Comparison of ENCODE assay signal across 9 cellular contexts in the genomic region with DNA sequence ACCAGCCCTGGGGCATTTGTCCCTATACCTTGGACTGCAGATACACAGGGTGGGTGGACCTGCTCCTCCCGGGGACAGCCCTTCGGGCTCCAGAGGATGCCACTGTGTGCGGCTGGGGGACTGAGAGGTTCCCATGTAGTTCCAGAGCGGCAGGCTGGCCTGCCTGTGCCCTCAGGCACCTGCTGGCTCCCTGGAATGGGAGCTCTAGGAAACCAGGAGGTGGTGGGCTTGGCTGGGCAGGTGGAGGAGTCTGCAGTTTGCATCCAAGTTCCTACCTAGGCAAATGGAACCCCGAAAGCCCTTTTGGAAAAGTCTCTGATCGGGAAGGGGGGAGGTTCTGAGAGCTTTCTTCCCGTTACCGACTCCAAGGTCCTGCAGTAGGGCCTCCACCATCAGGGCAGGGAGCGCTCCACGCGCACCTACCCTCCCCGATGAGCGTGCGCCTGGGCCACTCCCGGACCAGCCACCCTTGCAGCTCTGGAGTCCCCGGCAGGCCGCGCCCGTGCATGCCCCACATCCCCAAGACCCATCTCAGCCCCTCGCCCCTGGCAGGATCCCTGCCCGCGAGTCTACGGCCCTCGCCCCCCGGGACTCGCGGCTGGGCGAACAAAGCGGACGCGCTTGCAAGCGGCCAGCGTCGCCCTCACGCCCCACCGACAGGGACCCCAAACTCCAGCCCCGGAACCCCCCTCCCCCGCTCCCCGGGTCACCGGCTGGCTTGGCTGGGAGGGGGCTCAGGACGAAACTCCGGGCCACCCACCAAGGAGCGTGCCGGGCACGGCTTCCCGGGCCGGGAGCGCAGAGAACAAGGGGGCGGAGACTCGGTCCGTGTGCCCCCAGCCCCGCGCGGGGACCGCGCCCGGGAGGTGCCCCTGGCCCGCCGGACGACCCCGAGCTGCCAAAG. TPM values are rescaled to one million over a fixed set of nuclear protein-coding genes. Genes with fewer than 3 reads are reported as not detected.
A peak's percentile ranks its signal among the peaks of the same experiment; 100 is the strongest.
DNase-seq lines count a peak whose midpoint lies in the region; ATAC-seq lines count a peak whose summit lies in the region.
"Had no signal": no experiment of that assay in that cellular context is flagged by ENCODE, and none has a peak within 500 bp of the region (broad histone marks: within the 10 kb centered on the region; RNA-seq: fewer than 3 reads in every experiment).

No MANE protein-coding gene starts in this region.

- peak overlapping the region; percentile 67 for H3K4me3 Mint-ChIP-seq in activated naive CD4-positive, alpha-beta T cell treated with anti-CD3 and anti-CD28 coated beads for 36 hours
- H3K4me3 Mint-ChIP-seq in stimulated activated naive B cell treated with anti-CD40 and anti-IgM and Interleukin-4, amounts not matched to agents 10 μg/mL and 1 μg/mL and 100 μg/mL, for 72 hours = peak overlapping the region; percentile 79 to 82

- CTCF ChIA-PET in activated naive CD4-positive, alpha-beta T cell treated with anti-CD3 and anti-CD28 coated beads for 36 hours (lab: Charles Lee) = interaction anchor here (1.2 kb wide), 1 partner anchor 10 kb away, joined by 3 read pairs; no protein-coding TSS in a partner anchor

- DNase-seq in activated naive CD4-positive, alpha-beta T cell treated with anti-CD3 and anti-CD28 coated beads for 36 hours = no peak
- no peak for DNase-seq in activated naive CD4-positive, alpha-beta T cell (lab: John Stamatoyannopoulos, UW)
- DNase-seq in adipocyte (ENCODE audit: low read depth) = no peak
- no peak for DNase-seq in stimulated activated naive B cell treated with anti-CD40 and anti-IgM and Interleukin-4, amounts not matched to agents 10 μg/mL and 1 μg/mL and 100 μg/mL, for 72 hours
- DNase-seq in stimulated activated CD4-positive, alpha-beta T cell treated with anti-CD3 and anti-CD28 coated beads, Interleukin-15, amount 100 ng/mL, for 24 hours = no peak

- H3K9ac ChIP-seq in adipocyte (ENCODE audit: low read length) (no peak overlapping the region), iPS-18a (ENCODE audit: low read length) (peak overlapping the region; percentile 62)

- no peak overlapping the region for H3K27ac Mint-ChIP-seq in activated naive CD4-positive, alpha-beta T cell treated with anti-CD3 and anti-CD28 coated beads for 36 hours
- peak overlapping the region; percentile 14 for H3K27ac Mint-ChIP-seq in stimulated activated naive B cell treated with anti-CD40 and anti-IgM and Interleukin-4, amounts not matched to agents 10 μg/mL and 1 μg/mL and 100 μg/mL, for 72 hours

- H3K4me3 ChIP-seq in adipocyte (ENCODE audit: low read length) (peak overlapping the region; percentile 50), iPS-18a (ENCODE audit: low read length) (peak overlapping the region; percentile 63)

- peaks cover 3% of the 10 kb centered on the region for H3K27me3 Mint-ChIP-seq in activated naive CD4-positive, alpha-beta T cell treated with anti-CD3 and anti-CD28 coated beads for 36 hours (ENCODE audit: low read depth)
- peaks cover 0 to 7% of the 10 kb centered on the region in 2 donors for H3K27me3 Mint-ChIP-seq in stimulated activated naive B cell treated with anti-CD40 and anti-IgM and Interleukin-4, amounts not matched to agents 10 μg/mL and 1 μg/mL and 100 μg/mL, for 72 hours

- no peaks in the 10 kb centered on the region for H3K9me3 ChIP-seq in adipocyte (ENCODE audit: control insufficient read depth, low read length)
- H3K9me3 ChIP-seq in iPS-18a (ENCODE audit: control insufficient read depth, low read depth, low read length) = no peaks in the 10 kb centered on the region

- peak in 1 of 2 donors; percentile 15 for ATAC-seq in stimulated activated naive B cell treated with anti-CD40 and anti-IgM and Interleukin-4, amounts not matched to agents 10 μg/mL and 1 μg/mL and 100 μg/mL, for 72 hours (replicated peaks)
- ATAC-seq in GM21423 (IDR thresholded peaks at IDR 0.05; ENCODE audit: unreplicated experiment) (no peak), HG02981 (IDR thresholded peaks at IDR 0.05; ENCODE audit: unreplicated experiment) (no peak)

- H3K36me3 ChIP-seq in adipocyte (ENCODE audit: control insufficient read depth, insufficient read depth, low read length, severe bottlenecking) (no peaks in the 10 kb centered on the region), iPS-18a (ENCODE audit: control insufficient read depth, low read depth, low read length) (peaks cover 11% of the 10 kb centered on the region)

- intact Hi-C loops in activated naive CD4-positive, alpha-beta T cell treated with anti-CD3 and anti-CD28 coated beads for 36 hours (cut with micrococcal nuclease) = loop anchor here (2.0 kb wide), 1 partner anchor 92 kb away; no protein-coding TSS in a partner anchor

- H3K4me1 Mint-ChIP-seq in activated naive CD4-positive, alpha-beta T cell treated with anti-CD3 and anti-CD28 coated beads for 36 hours (ENCODE audit: low read depth) = peaks cover 15% of the 10 kb centered on the region
- peaks cover 12 to 71% of the 10 kb centered on the region in 2 donors for H3K4me1 Mint-ChIP-seq in stimulated activated naive B cell treated with anti-CD40 and anti-IgM and Interleukin-4, amounts not matched to agents 10 μg/mL and 1 μg/mL and 100 μg/mL, for 72 hours

- H3K36me3 Mint-ChIP-seq in activated naive CD4-positive, alpha-beta T cell treated with anti-CD3 and anti-CD28 coated beads for 36 hours (ENCODE audit: low read depth) = peaks cover 2% of the 10 kb centered on the region
- H3K36me3 Mint-ChIP-seq in stimulated activated naive B cell treated with anti-CD40 and anti-IgM and Interleukin-4, amounts not matched to agents 10 μg/mL and 1 μg/mL and 100 μg/mL, for 72 hours = peaks cover 2 to 3% of the 10 kb centered on the region in 2 donors

- peaks cover 2% of the 10 kb centered on the region for H3K9me3 Mint-ChIP-seq in activated naive CD4-positive, alpha-beta T cell treated with anti-CD3 and anti-CD28 coated beads for 36 hours
- H3K9me3 Mint-ChIP-seq in stimulated activated naive B cell treated with anti-CD40 and anti-IgM and Interleukin-4, amounts not matched to agents 10 μg/mL and 1 μg/mL and 100 μg/mL, for 72 hours = peaks cover 0 to 3% of the 10 kb centered on the region in 2 donors

- no peak overlapping the region for H3K27ac ChIP-seq in iPS-18a (ENCODE audit: low read length)

- no peaks in the 10 kb centered on the region for H3K27me3 ChIP-seq in adipocyte (replicated peaks; ENCODE audit: control insufficient read depth, insufficient read depth, low read length)
- H3K27me3 ChIP-seq in iPS-18a (ENCODE audit: control insufficient read depth, insufficient read depth, low read length) = peaks cover 15% of the 10 kb centered on the region

- H3K4me1 ChIP-seq in adipocyte (ENCODE audit: control insufficient read depth, insufficient read depth, low read length) (peaks cover 18% of the 10 kb centered on the region), iPS-18a (ENCODE audit: control insufficient read depth, low read depth, low read length) (peaks cover 14% of the 10 kb centered on the region)

RNA-seq across cellular contexts. Expression of a gene that starts 0.7 kb away (rescaled TPM):
- total RNA-seq in activated naive CD4-positive, alpha-beta T cell treated with anti-CD3 and anti-CD28 coated beads for 36 hours = under 1 TPM; 0.60 to 0.67 TPM

RNA-seq across cellular contexts. Expression of a gene that starts 58.6 kb away (rescaled TPM):
- not detected for total RNA-seq in activated naive CD4-positive, alpha-beta T cell treated with anti-CD3 and anti-CD28 coated beads for 36 hours
- total RNA-seq: dermis microvascular lymphatic vessel endothelial cell had no signal
